Comparison of ENCODE assay signal across 1 cellular context in genomic region chr6:127834136-127834535, GRCh38.
TF ChIP-seq lines count a peak whose summit lies in the region.

No MANE protein-coding gene starts in this region.

TF ChIP-seq in HepG2, 621 proteins besides CTCF, POLR2A, EP300 and RAD21 (continued from another document and continues in another):
- TF ChIP-seq, protein P1, sequence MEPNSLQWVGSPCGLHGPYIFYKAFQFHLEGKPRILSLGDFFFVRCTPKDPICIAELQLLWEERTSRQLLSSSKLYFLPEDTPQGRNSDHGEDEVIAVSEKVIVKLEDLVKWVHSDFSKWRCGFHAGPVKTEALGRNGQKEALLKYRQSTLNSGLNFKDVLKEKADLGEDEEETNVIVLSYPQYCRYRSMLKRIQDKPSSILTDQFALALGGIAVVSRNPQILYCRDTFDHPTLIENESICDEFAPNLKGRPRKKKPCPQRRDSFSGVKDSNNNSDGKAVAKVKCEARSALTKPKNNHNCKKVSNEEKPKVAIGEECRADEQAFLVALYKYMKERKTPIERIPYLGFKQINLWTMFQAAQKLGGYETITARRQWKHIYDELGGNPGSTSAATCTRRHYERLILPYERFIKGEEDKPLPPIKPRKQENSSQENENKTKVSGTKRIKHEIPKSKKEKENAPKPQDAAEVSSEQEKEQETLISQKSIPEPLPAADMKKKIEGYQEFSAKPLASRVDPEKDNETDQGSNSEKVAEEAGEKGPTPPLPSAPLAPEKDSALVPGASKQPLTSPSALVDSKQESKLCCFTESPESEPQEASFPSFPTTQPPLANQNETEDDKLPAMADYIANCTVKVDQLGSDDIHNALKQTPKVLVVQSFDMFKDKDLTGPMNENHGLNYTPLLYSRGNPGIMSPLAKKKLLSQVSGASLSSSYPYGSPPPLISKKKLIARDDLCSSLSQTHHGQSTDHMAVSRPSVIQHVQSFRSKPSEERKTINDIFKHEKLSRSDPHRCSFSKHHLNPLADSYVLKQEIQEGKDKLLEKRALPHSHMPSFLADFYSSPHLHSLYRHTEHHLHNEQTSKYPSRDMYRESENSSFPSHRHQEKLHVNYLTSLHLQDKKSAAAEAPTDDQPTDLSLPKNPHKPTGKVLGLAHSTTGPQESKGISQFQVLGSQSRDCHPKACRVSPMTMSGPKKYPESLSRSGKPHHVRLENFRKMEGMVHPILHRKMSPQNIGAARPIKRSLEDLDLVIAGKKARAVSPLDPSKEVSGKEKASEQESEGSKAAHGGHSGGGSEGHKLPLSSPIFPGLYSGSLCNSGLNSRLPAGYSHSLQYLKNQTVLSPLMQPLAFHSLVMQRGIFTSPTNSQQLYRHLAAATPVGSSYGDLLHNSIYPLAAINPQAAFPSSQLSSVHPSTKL (CRISPR knock-in tag; IDR thresholded peaks at IDR 0.05), result peak; percentile 70
- no peak for TF ChIP-seq THAP9 (CRISPR knock-in tag; IDR thresholded peaks at IDR 0.05; ENCODE audit: borderline replicate concordance)
- TF ChIP-seq ZHX2 (IDR thresholded peaks at IDR 0.05; ENCODE audit: low read depth), result no peak
- no peak for TF ChIP-seq ZHX2 (CRISPR knock-in tag; IDR thresholded peaks at IDR 0.05; ENCODE audit: borderline replicate concordance)
- TF ChIP-seq ZNF878 (CRISPR knock-in tag; IDR thresholded peaks at IDR 0.05), result no peak
- TF ChIP-seq RARA (CRISPR knock-in tag; IDR thresholded peaks at IDR 0.05), result peak; percentile 95
- TF ChIP-seq, protein P2, sequence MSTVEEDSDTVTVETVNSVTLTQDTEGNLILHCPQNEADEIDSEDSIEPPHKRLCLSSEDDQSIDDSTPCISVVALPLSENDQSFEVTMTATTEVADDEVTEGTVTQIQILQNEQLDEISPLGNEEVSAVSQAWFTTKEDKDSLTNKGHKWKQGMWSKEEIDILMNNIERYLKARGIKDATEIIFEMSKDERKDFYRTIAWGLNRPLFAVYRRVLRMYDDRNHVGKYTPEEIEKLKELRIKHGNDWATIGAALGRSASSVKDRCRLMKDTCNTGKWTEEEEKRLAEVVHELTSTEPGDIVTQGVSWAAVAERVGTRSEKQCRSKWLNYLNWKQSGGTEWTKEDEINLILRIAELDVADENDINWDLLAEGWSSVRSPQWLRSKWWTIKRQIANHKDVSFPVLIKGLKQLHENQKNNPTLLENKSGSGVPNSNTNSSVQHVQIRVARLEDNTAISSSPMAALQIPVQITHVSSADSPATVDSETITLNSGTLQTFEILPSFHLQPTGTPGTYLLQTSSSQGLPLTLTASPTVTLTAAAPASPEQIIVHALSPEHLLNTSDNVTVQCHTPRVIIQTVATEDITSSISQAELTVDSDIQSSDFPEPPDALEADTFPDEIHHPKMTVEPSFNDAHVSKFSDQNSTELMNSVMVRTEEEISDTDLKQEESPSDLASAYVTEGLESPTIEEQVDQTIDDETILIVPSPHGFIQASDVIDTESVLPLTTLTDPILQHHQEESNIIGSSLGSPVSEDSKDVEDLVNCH (CRISPR knock-in tag; IDR thresholded peaks at IDR 0.05), result no peak
- TF ChIP-seq HMGXB4 (CRISPR knock-in tag; IDR thresholded peaks at IDR 0.05; ENCODE audit: borderline replicate concordance in 1 of 2, low read depth in 1 of 2), result no peak
- TF ChIP-seq TBX3 (IDR thresholded peaks at IDR 0.05; ENCODE audit: borderline replicate concordance), result no peak
- TF ChIP-seq, protein P3, sequence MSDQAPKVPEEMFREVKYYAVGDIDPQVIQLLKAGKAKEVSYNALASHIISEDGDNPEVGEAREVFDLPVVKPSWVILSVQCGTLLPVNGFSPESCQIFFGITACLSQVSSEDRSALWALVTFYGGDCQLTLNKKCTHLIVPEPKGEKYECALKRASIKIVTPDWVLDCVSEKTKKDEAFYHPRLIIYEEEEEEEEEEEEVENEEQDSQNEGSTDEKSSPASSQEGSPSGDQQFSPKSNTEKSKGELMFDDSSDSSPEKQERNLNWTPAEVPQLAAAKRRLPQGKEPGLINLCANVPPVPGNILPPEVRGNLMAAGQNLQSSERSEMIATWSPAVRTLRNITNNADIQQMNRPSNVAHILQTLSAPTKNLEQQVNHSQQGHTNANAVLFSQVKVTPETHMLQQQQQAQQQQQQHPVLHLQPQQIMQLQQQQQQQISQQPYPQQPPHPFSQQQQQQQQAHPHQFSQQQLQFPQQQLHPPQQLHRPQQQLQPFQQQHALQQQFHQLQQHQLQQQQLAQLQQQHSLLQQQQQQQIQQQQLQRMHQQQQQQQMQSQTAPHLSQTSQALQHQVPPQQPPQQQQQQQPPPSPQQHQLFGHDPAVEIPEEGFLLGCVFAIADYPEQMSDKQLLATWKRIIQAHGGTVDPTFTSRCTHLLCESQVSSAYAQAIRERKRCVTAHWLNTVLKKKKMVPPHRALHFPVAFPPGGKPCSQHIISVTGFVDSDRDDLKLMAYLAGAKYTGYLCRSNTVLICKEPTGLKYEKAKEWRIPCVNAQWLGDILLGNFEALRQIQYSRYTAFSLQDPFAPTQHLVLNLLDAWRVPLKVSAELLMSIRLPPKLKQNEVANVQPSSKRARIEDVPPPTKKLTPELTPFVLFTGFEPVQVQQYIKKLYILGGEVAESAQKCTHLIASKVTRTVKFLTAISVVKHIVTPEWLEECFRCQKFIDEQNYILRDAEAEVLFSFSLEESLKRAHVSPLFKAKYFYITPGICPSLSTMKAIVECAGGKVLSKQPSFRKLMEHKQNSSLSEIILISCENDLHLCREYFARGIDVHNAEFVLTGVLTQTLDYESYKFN (CRISPR knock-in tag; conservative IDR thresholded peaks at IDR 0.05), result 0 out of 2 replicates have a peak, but pooled peaks have one; percentile 24
- no peak for TF ChIP-seq SRSF1 (optimal IDR thresholded peaks at IDR 0.05; ENCODE audit: low read depth, low read length)
- TF ChIP-seq PLRG1 (conservative IDR thresholded peaks at IDR 0.05), result no peak
- no peak for TF ChIP-seq MLLT10 (CRISPR knock-in tag; IDR thresholded peaks at IDR 0.05)
- TF ChIP-seq EZH2 (conservative IDR thresholded peaks at IDR 0.05; ENCODE audit: low read depth, low read length), result no peak
- TF ChIP-seq FOXK1 (CRISPR knock-in tag; IDR thresholded peaks at IDR 0.05; ENCODE audit: borderline replicate concordance, low read depth), result no peak
- TF ChIP-seq HNRNPH1 (optimal IDR thresholded peaks at IDR 0.05; ENCODE audit: low read depth, low read length), result no peak
- TF ChIP-seq ZNF367 (CRISPR knock-in tag; IDR thresholded peaks at IDR 0.05; ENCODE audit: borderline replicate concordance), result no peak
- TF ChIP-seq ZNF121 (CRISPR knock-in tag; IDR thresholded peaks at IDR 0.05), result no peak
- no peak for TF ChIP-seq DPF2 (CRISPR knock-in tag; IDR thresholded peaks at IDR 0.05; ENCODE audit: borderline replicate concordance, low read depth)
- no peak for TF ChIP-seq SPEN (CRISPR knock-in tag; IDR thresholded peaks at IDR 0.05; ENCODE audit: low read depth)
- no peak for TF ChIP-seq ATAD3A (CRISPR knock-in tag; IDR thresholded peaks at IDR 0.05)
- TF ChIP-seq MIXL1 (CRISPR knock-in tag; IDR thresholded peaks at IDR 0.05), result 0 out of 2 replicates have a peak, but pooled peaks have one; percentile 25
- TF ChIP-seq HNF4A (CRISPR knock-in tag; IDR thresholded peaks at IDR 0.05), result peak; percentile 32; the same call in 1 of the 2 replicates
- no peak for TF ChIP-seq TARDBP (CRISPR knock-in tag; IDR thresholded peaks at IDR 0.05)
- no peak for TF ChIP-seq ZNF607 (CRISPR knock-in tag; IDR thresholded peaks at IDR 0.05; ENCODE audit: borderline replicate concordance)
- no peak for TF ChIP-seq ZNF672 (CRISPR knock-in tag; IDR thresholded peaks at IDR 0.05)
- no peak for TF ChIP-seq ZNF775 (CRISPR knock-in tag; IDR thresholded peaks at IDR 0.05; ENCODE audit: borderline replicate concordance)
- TF ChIP-seq, protein P4, sequence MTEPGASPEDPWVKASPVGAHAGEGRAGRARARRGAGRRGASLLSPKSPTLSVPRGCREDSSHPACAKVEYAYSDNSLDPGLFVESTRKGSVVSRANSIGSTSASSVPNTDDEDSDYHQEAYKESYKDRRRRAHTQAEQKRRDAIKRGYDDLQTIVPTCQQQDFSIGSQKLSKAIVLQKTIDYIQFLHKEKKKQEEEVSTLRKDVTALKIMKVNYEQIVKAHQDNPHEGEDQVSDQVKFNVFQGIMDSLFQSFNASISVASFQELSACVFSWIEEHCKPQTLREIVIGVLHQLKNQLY (CRISPR knock-in tag; IDR thresholded peaks at IDR 0.05), result no peak
- TF ChIP-seq ATF1 (CRISPR knock-in tag; IDR thresholded peaks at IDR 0.05), result no peak
- no peak for TF ChIP-seq PAF1 (CRISPR knock-in tag; IDR thresholded peaks at IDR 0.05)
- TF ChIP-seq REL (CRISPR knock-in tag; conservative IDR thresholded peaks at IDR 0.05), result no peak
- no peak for TF ChIP-seq HINFP (CRISPR knock-in tag; IDR thresholded peaks at IDR 0.05; ENCODE audit: low read depth)
- TF ChIP-seq ZNF207 (IDR thresholded peaks at IDR 0.05; ENCODE audit: borderline replicate concordance), result no peak
- TF ChIP-seq, protein P5, sequence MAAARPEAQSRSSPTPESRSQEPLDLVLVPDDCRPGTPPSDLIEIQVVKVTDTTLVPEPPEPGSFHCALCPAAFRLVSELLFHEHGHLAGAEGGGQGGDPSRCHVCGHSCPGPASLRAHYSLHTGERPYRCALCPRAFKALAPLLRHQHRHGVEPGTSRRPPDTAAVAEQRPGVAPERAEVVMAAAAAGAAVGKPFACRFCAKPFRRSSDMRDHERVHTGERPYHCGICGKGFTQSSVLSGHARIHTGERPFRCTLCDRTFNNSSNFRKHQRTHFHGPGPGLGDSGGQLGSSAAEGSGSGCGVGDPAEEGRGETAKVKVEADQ (CRISPR knock-in tag; IDR thresholded peaks at IDR 0.05; ENCODE audit: borderline replicate concordance), result no peak
- no peak for TF ChIP-seq NFATC3 (CRISPR knock-in tag; IDR thresholded peaks at IDR 0.05)
